ENCODE assay signal across 8 cellular contexts in genomic region chr6:157763894-157764345, GRCh38. TPM values are rescaled to one million over a fixed set of nuclear protein-coding genes. Genes with fewer than 3 reads are reported as not detected.
DNase-seq lines count a peak whose midpoint lies in the region; ATAC-seq and TF ChIP-seq lines count a peak whose summit lies in the region.

No MANE protein-coding gene starts in this region.

- H2AFZ ChIP-seq in OCI-LY3 (ENCODE audit: low read depth, low read length) = no peak overlapping the region

- peak; percentile 53 for DNase-seq in germinal center (ENCODE audit: low spot score)
- DNase-seq in tibial nerve (ENCODE audit: low spot score in 2 of 2) = no peak
- no peak for DNase-seq in mucosa of gallbladder (ENCODE audit: low spot score)
- DNase-seq in amygdala (lab: John Stamatoyannopoulos, UW) = no peak
- no peak for DNase-seq in middle frontal gyrus (ENCODE audit: extremely low spot score, low spot score)

- TF ChIP-seq CTCF in OCI-LY3 (IDR thresholded peaks at IDR 0.05; ENCODE audit: low read depth, low read length) (no peak), tibial nerve (IDR thresholded peaks at IDR 0.05) (no peak)

- H3K4me1 ChIP-seq in BLaER1 = peaks cover 88% of the 10 kb centered on the region
- peaks cover 69% of the 10 kb centered on the region for H3K4me1 ChIP-seq in OCI-LY3 (ENCODE audit: low read length)
- peaks cover 0 to 54% (median 37%) of the 10 kb centered on the region in 4 donors for H3K4me1 ChIP-seq in tibial nerve

- peak; percentile 12 for ATAC-seq in GM21447 (IDR thresholded peaks at IDR 0.05; ENCODE audit: unreplicated experiment)

- H4K20me1 ChIP-seq in BLaER1 (peaks cover 16% of the 10 kb centered on the region), OCI-LY3 (ENCODE audit: insufficient read depth, low read length) (no peaks in the 10 kb centered on the region; the same call in 1 of the 2 replicates)

- H3K36me3 ChIP-seq in BLaER1 (no peaks in the 10 kb centered on the region), OCI-LY3 (replicated peaks; ENCODE audit: low read depth, low read length) (no peaks in the 10 kb centered on the region), tibial nerve (no peaks in the 10 kb centered on the region)

- H3K27ac ChIP-seq in BLaER1 = peak overlapping the region; percentile 7; the same call in 1 of the 2 replicates
- H3K27ac ChIP-seq in OCI-LY3 (ENCODE audit: low read length) = peak overlapping the region; percentile 63
- H3K27ac ChIP-seq in tibial nerve = peak overlapping the region in 3 of 4 donors; percentile 34 to 79 (median 67)

- no peak for TF ChIP-seq EP300 in tibial nerve (IDR thresholded peaks at IDR 0.05)

- H3K9ac ChIP-seq in BLaER1 (peak overlapping the region; percentile 52), OCI-LY3 (ENCODE audit: low read length) (no peak overlapping the region)

- no peak for TF ChIP-seq POLR2A in tibial nerve (IDR thresholded peaks at IDR 0.05)

- WGBS in tibial nerve, 2 donors = 65 to 71% methylated on average over 5 of the region's 5 CpGs

- no peaks in the 10 kb centered on the region for H3K27me3 ChIP-seq in BLaER1
- H3K27me3 ChIP-seq in OCI-LY3 (ENCODE audit: low read depth, low read length) = peaks cover 41% of the 10 kb centered on the region
- H3K27me3 ChIP-seq in tibial nerve = no peaks in the 10 kb centered on the region

- H3K4me3 ChIP-seq in BLaER1 = peak overlapping the region; percentile 36; the same call in 1 of the 2 replicates
- peak overlapping the region; percentile 65 for H3K4me3 ChIP-seq in OCI-LY3 (ENCODE audit: low read length)
- no peak overlapping the region for H3K4me3 ChIP-seq in tibial nerve

- H3K9me3 ChIP-seq in BLaER1 (no peaks in the 10 kb centered on the region), OCI-LY3 (ENCODE audit: insufficient read depth, low read length) (no peaks in the 10 kb centered on the region), tibial nerve (no peaks in the 10 kb centered on the region)

- H3K79me2 ChIP-seq in OCI-LY3 (ENCODE audit: low read length) = no peaks in the 10 kb centered on the region

- peak overlapping the region; percentile 92 for H3K4me2 ChIP-seq in BLaER1
- peak overlapping the region; percentile 83 for H3K4me2 ChIP-seq in OCI-LY3 (ENCODE audit: low read length)

RNA-seq across cellular contexts. Expression of gene SNX9, which starts 59.1 kb away (rescaled TPM):
- total RNA-seq in tibial nerve = 10 to 100 TPM; 61.2 to 69.2 (median 63.9) TPM
- 56.7 TPM for total RNA-seq in mucosa of gallbladder

Comparison
In these comparisons a context has a peak if more than half of its experiments do, and no peak if none do; other contexts are left out.
1. H3K27ac ChIP-seq: peak in every context shown above with its lines; median percentile 67 in tibial nerve; 63 in OCI-LY3; 7 in BLaER1.
2. H3K4me3 ChIP-seq: peak in BLaER1 (single experiment) and OCI-LY3 (single experiment); none in tibial nerve (0 of 4).